ENCODE assay signal across 8 cellular contexts in genomic region chr20:32285621-32286334, GRCh38. TPM values are rescaled to one million over a fixed set of nuclear protein-coding genes. Genes with fewer than 3 reads are reported as not detected.
DNase-seq lines count a peak whose midpoint lies in the region; ATAC-seq and TF ChIP-seq lines count a peak whose summit lies in the region.

No MANE protein-coding gene starts in this region.

- dilution Hi-C loops in IMR-90 (cut with HindIII; ENCODE audit: low sequenced_read_pairs, unreplicated experiment), result no loop called here

- no peak overlapping the region for H2AFZ ChIP-seq in IMR-90 (replicated peaks; ENCODE audit: low read length, poor library complexity)

- TF ChIP-seq CTCF in CD8-positive, alpha-beta T cell (IDR thresholded peaks at IDR 0.05), result no peak
- TF ChIP-seq CTCF in IMR-90 (conservative IDR thresholded peaks at IDR 0.05; ENCODE audit: low read depth, low read length) (no peak), endothelial cell (IDR thresholded peaks at IDR 0.05; ENCODE audit: unreplicated experiment) (no peak), ovary (IDR thresholded peaks at IDR 0.05) (no peak)

- H3K79me1 ChIP-seq in IMR-90 (ENCODE audit: low read depth in 1 of 2, low read length in 2 of 2), result peaks cover 44 to 64% of the 10 kb centered on the region in 2 experiments

- no TSS peak for BruUV-seq in IMR-90 (replicated peaks; lab: Mats Ljungman, UMichigan)

- no peak overlapping the region for H2BK5ac ChIP-seq in IMR-90 (ENCODE audit: low read depth, low read length, poor library complexity, severe bottlenecking)

- H2AK5ac ChIP-seq in IMR-90 (ENCODE audit: low read depth, low read length), result no peak overlapping the region

- no peak overlapping the region for H3K56ac ChIP-seq in IMR-90 (ENCODE audit: extremely low read depth, insufficient read depth, low read length)

- H4K5ac ChIP-seq in IMR-90 (ENCODE audit: low read depth, low read length), result no peak overlapping the region

- H3K9me1 ChIP-seq in IMR-90 (ENCODE audit: insufficient read depth, low read length), result peaks cover 13% of the 10 kb centered on the region

- H3K14ac ChIP-seq in IMR-90 (replicated peaks; ENCODE audit: low read depth, low read length), result no peak overlapping the region

- in situ Hi-C loops in IMR-90 (cut with MboI; ENCODE audit: low sequenced_read_pairs), result no loop called here

- H4K8ac ChIP-seq in IMR-90 (ENCODE audit: low read depth in 2 of 2, low read length in 2 of 2), result no peak overlapping the region

- no peak for TF ChIP-seq RAD21 in IMR-90 (IDR thresholded peaks at IDR 0.05; ENCODE audit: low read length)

- no peaks in the 10 kb centered on the region for H3K9me3 ChIP-seq in CD8-positive, alpha-beta T cell (ENCODE audit: low read length)
- no peaks in the 10 kb centered on the region for H3K9me3 ChIP-seq in IMR-90 (ENCODE audit: control insufficient read depth, insufficient read depth, low read length)
- no peaks in the 10 kb centered on the region for H3K9me3 ChIP-seq in ovary

- peaks cover 48% of the 10 kb centered on the region for H3K4me1 Mint-ChIP-seq in CD8-positive, alpha-beta T cell (ENCODE audit: low read depth)
- peaks cover 67% of the 10 kb centered on the region for H3K4me1 Mint-ChIP-seq in activated naive CD4-positive, alpha-beta T cell treated with anti-CD3 and anti-CD28 coated beads, Interleukin-2, amount 50 U/mL, for 24 hours
- peaks cover 42% of the 10 kb centered on the region for H3K4me1 Mint-ChIP-seq in memory B cell
- H3K4me1 Mint-ChIP-seq in endothelial cell (ENCODE audit: unreplicated experiment), result peaks cover 8% of the 10 kb centered on the region

- no peak overlapping the region for H3K18ac ChIP-seq in IMR-90 (ENCODE audit: low read depth, low read length)

- POLR2A ChIA-PET in CD8-positive, alpha-beta T cell (lab: Charles Lee), result interaction anchor here (0.7 to 1.0 kb wide), 2 partner anchors 36 to 458 kb away, joined by 5 to 6 read pairs; no protein-coding TSS in a partner anchor
- POLR2A ChIA-PET in IMR-90 (lab: Charles Lee; ENCODE audit: unreplicated experiment), result no interaction called here

- H3K36me3 ChIP-seq in CD8-positive, alpha-beta T cell (ENCODE audit: insufficient read depth, low read length), result peaks cover 4% of the 10 kb centered on the region
- H3K36me3 ChIP-seq in IMR-90 (ENCODE audit: control insufficient read depth, insufficient read depth, low read length) (peaks cover 2% of the 10 kb centered on the region; the same call in 1 of the 2 replicates), ovary (no peaks in the 10 kb centered on the region)

- H3K27ac ChIP-seq in CD8-positive, alpha-beta T cell (ENCODE audit: low read depth, low read length), result no peak overlapping the region
- H3K27ac ChIP-seq in IMR-90 (ENCODE audit: insufficient read depth, low read length) (no peak overlapping the region), ovary (no peak overlapping the region)

- TF ChIP-seq EP300 in ovary (IDR thresholded peaks at IDR 0.05), result no peak

- WGBS in IMR-90 (ENCODE audit: extremely low coverage in 2 of 2, insufficient read length in 1 of 2), 2 experiments, result no CpG with 5 or more reads among the region's 4 CpGs
- WGBS in ovary, 3 donors, result 71 to 78% (median 74%) methylated on average over 4 of the region's 4 CpGs

- no peak for TF ChIP-seq POLR2A in IMR-90 (IDR thresholded peaks at IDR 0.05; ENCODE audit: low read depth, low read length)
- TF ChIP-seq POLR2A in ovary (IDR thresholded peaks at IDR 0.05), result no peak

- no peak overlapping the region for H3K23ac ChIP-seq in IMR-90 (ENCODE audit: low read depth, low read length)

- no peak overlapping the region for H3K4me3 ChIP-seq in CD8-positive, alpha-beta T cell (ENCODE audit: low read depth, low read length)
- no peak overlapping the region for H3K4me3 ChIP-seq in IMR-90 (ENCODE audit: insufficient read depth, low read depth, low read length)
- H3K4me3 ChIP-seq in ovary, result no peak overlapping the region

- intact Hi-C loops in CD8-positive, alpha-beta T cell (cut with DNase I, micrococcal nuclease), result loop anchor here in 1 of 2 experiments (1.0 kb wide), 1 partner anchor 8 kb away; the partner anchor contains the start of gene KIF3B
- intact Hi-C loops in IMR-90 (cut with micrococcal nuclease) (no loop called here), ovary (cut with DNase I) (no loop called here)

- CTCF ChIA-PET in CD8-positive, alpha-beta T cell (lab: Charles Lee), result no interaction called here
- CTCF ChIA-PET in IMR-90 (lab: Yijun Ruan, JAX), result no interaction called here

- ATAC-seq in CD8-positive, alpha-beta T cell, result peak; percentile 90
- ATAC-seq in GM19395 (IDR thresholded peaks at IDR 0.05; ENCODE audit: unreplicated experiment) (peak; percentile 70), IMR-90 (ENCODE audit: low read depth) (no peak), memory B cell (ENCODE audit: low read depth) (peak; percentile 92)

- H2BK15ac ChIP-seq in IMR-90 (ENCODE audit: low read depth, low read length), result no peak overlapping the region

- DNase-seq in CD8-positive, alpha-beta T cell, result peak in 5 of 7 experiments; percentile 10 to 48 (median 25)
- DNase-seq in IMR-90, result peak; percentile 10
- DNase-seq in memory B cell (ENCODE audit: low spot score in 2 of 2), result peak in 1 of 2 donors; percentile 14
- no peak for DNase-seq in endothelial cell (ENCODE audit: low spot score)
- DNase-seq in NCI-H345 treated with DMSO at 0.1 percent for 48 hours (lab: John Stamatoyannopoulos, UW; ENCODE audit: unreplicated experiment), result no peak
- DNase-seq in ovary, result no peak

- no peaks in the 10 kb centered on the region for H3K9me3 Mint-ChIP-seq in CD8-positive, alpha-beta T cell
- H3K9me3 Mint-ChIP-seq in activated naive CD4-positive, alpha-beta T cell treated with anti-CD3 and anti-CD28 coated beads, Interleukin-2, amount 50 U/mL, for 24 hours, result no peaks in the 10 kb centered on the region
- H3K9me3 Mint-ChIP-seq in memory B cell (no peaks in the 10 kb centered on the region), endothelial cell (ENCODE audit: unreplicated experiment) (no peaks in the 10 kb centered on the region)

- peaks cover 17% of the 10 kb centered on the region; the same call in 1 of the 2 replicates for H4K20me1 ChIP-seq in IMR-90 (ENCODE audit: insufficient read depth, low read length)

- H3K36me3 Mint-ChIP-seq in CD8-positive, alpha-beta T cell, result peaks cover 22% of the 10 kb centered on the region
- peaks cover 23% of the 10 kb centered on the region for H3K36me3 Mint-ChIP-seq in activated naive CD4-positive, alpha-beta T cell treated with anti-CD3 and anti-CD28 coated beads, Interleukin-2, amount 50 U/mL, for 24 hours
- H3K36me3 Mint-ChIP-seq in memory B cell (peaks cover 13% of the 10 kb centered on the region), endothelial cell (ENCODE audit: low read depth, unreplicated experiment) (peaks cover 8% of the 10 kb centered on the region)

- no peak overlapping the region for H2BK20ac ChIP-seq in IMR-90 (ENCODE audit: low read depth, low read length)

- no peak overlapping the region for H2BK120ac ChIP-seq in IMR-90 (ENCODE audit: low read depth, low read length)

- H3K4ac ChIP-seq in IMR-90 (ENCODE audit: low read depth, low read length), result no peak overlapping the region

- H3K27me3 ChIP-seq in CD8-positive, alpha-beta T cell (ENCODE audit: insufficient read depth, low read length), result no peaks in the 10 kb centered on the region
- H3K27me3 ChIP-seq in IMR-90 (ENCODE audit: control insufficient read depth, insufficient read depth, low read length), result no peaks in the 10 kb centered on the region
- H3K27me3 ChIP-seq in ovary, result no peaks in the 10 kb centered on the region

- peak overlapping the region; percentile 77 for H3K27ac Mint-ChIP-seq in CD8-positive, alpha-beta T cell
- H3K27ac Mint-ChIP-seq in activated naive CD4-positive, alpha-beta T cell treated with anti-CD3 and anti-CD28 coated beads, Interleukin-2, amount 50 U/mL, for 24 hours, result peak overlapping the region; percentile 91
- H3K27ac Mint-ChIP-seq in memory B cell, result peak overlapping the region; percentile 94
- no peak overlapping the region for H3K27ac Mint-ChIP-seq in endothelial cell (ENCODE audit: unreplicated experiment)

- H4K91ac ChIP-seq in IMR-90 (ENCODE audit: insufficient read depth, low read depth, low read length), result no peak overlapping the region

- H3K4me2 ChIP-seq in IMR-90 (ENCODE audit: low read depth, low read length), result no peak overlapping the region

- H3K9ac ChIP-seq in IMR-90 (ENCODE audit: low read depth, low read length), result no peak overlapping the region

- peaks cover 21% of the 10 kb centered on the region for H3K4me1 ChIP-seq in CD8-positive, alpha-beta T cell (ENCODE audit: insufficient read depth, low read length)
- H3K4me1 ChIP-seq in IMR-90 (ENCODE audit: control insufficient read depth, insufficient read depth, low read length) (no peaks in the 10 kb centered on the region; the same call in 1 of the 2 replicates), ovary (ENCODE audit: insufficient read depth) (peaks cover 2% of the 10 kb centered on the region)

- H3K4me3 Mint-ChIP-seq in CD8-positive, alpha-beta T cell, result peak overlapping the region; percentile 54
- H3K4me3 Mint-ChIP-seq in activated naive CD4-positive, alpha-beta T cell treated with anti-CD3 and anti-CD28 coated beads, Interleukin-2, amount 50 U/mL, for 24 hours, result peak overlapping the region; percentile 80
- peak overlapping the region; percentile 80 for H3K4me3 Mint-ChIP-seq in memory B cell
- H3K4me3 Mint-ChIP-seq in endothelial cell (ENCODE audit: unreplicated experiment), result no peak overlapping the region

- H3K27me3 Mint-ChIP-seq in CD8-positive, alpha-beta T cell (ENCODE audit: low read depth), result no peaks in the 10 kb centered on the region
- no peaks in the 10 kb centered on the region for H3K27me3 Mint-ChIP-seq in activated naive CD4-positive, alpha-beta T cell treated with anti-CD3 and anti-CD28 coated beads, Interleukin-2, amount 50 U/mL, for 24 hours
- no peaks in the 10 kb centered on the region for H3K27me3 Mint-ChIP-seq in memory B cell
- peaks cover 1% of the 10 kb centered on the region for H3K27me3 Mint-ChIP-seq in endothelial cell (ENCODE audit: unreplicated experiment)

- H2AK9ac ChIP-seq in IMR-90 (replicated peaks; ENCODE audit: low read depth, low read length, poor library complexity), result no peak overlapping the region

TF ChIP-seq in IMR-90, 13 proteins besides CTCF, POLR2A, EP300 and RAD21 (continues in another document):
- TF ChIP-seq FOS (IDR thresholded peaks at IDR 0.05; ENCODE audit: low read depth, low read length) (no peak), MAFK (IDR thresholded peaks at IDR 0.05; ENCODE audit: low read depth, low read length) (no peak)

RNA-seq across cellular contexts. Expression of gene KIF3B, which starts 8.3 kb away (rescaled TPM):
- total RNA-seq in CD8-positive, alpha-beta T cell, result 1 to 10 TPM; 7.1 to 8.1 TPM
- total RNA-seq in IMR-90 (2012; rRNA removed) (25.3 and 28.1 TPM in 2 replicates), endothelial cell (ENCODE audit: unreplicated experiment) (34.7 TPM), ovary (10 to 100 TPM; 13.8 to 28.5 (median 23.7) TPM)
- polyA plus RNA-seq in IMR-90 (2012; rRNA removed) (15.8 and 17.1 TPM in 2 replicates), ovary (10 to 100 TPM; 10.6 to 29.8 TPM)
- polyA plus RNA-seq in IMR-90 (2012; cell fraction: cytosol; rRNA removed), result 6.9 and 13.8 TPM in 2 replicates
- 3.4 and 10.0 TPM in 2 replicates for polyA plus RNA-seq in IMR-90 (2012; cell fraction: nucleus; rRNA removed; ENCODE audit: low replicate concordance)

Comparison
In these comparisons a context has a peak if more than half of its experiments do, and no peak if none do; other contexts are left out.
1. DNase-seq: peak in CD8-positive, alpha-beta T cell (5 of 7) and IMR-90 (single experiment); none in endothelial cell (single experiment), NCI-H345 treated with DMSO at 0.1 percent for 48 hours (single experiment) and ovary (0 of 5).